ENCODE assay signal across 13 cellular contexts in the genomic region with DNA sequence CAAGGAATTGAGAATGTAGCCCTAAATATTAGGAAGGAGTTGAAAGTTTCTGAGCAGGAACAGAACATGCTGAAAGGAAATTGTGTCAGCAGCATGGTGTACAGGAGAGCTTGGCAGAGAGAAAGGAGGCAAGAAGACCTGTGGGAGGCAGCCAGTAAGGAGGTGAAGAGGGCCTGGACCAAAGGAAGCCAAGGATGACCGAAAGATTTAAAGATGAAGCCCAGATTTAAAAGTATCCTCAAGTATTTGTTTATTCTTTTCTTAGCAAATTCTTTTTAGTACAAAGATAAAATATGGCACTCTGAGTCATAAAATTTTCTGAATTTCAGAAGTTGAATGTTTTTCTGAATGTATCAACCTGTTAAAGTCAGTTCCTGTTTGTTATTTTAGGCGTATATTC. TPM values are rescaled to one million over a fixed set of nuclear protein-coding genes. Genes with fewer than 3 reads are reported as not detected.
DNase-seq lines count a peak whose midpoint lies in the region; ATAC-seq and TF ChIP-seq lines count a peak whose summit lies in the region.
"Had no signal": no experiment of that assay in that cellular context is flagged by ENCODE, and none has a peak within 500 bp of the region (broad histone marks: within the 10 kb centered on the region; RNA-seq: fewer than 3 reads in every experiment).

No MANE protein-coding gene starts in this region.

- H3K4ac ChIP-seq in trophoblast cell (ENCODE audit: low read depth, low read length) = peak overlapping the region; percentile 47

- H3K9me2 ChIP-seq in PC-3 (replicated peaks; ENCODE audit: low read length) = no peaks in the 10 kb centered on the region

- H3F3A ChIP-seq in PC-3 (ENCODE audit: low read length, unreplicated experiment) = no peaks in the 10 kb centered on the region

- H3K27me3 ChIP-seq in PC-3 (ENCODE audit: low read length) (no peaks in the 10 kb centered on the region), fibroblast of lung (ENCODE audit: control insufficient read depth, insufficient read depth, low read length) (no peaks in the 10 kb centered on the region), trophoblast cell (ENCODE audit: insufficient read depth, low read length) (no peaks in the 10 kb centered on the region)

- H3K79me1 ChIP-seq in trophoblast cell (ENCODE audit: low read length) = peaks cover 7% of the 10 kb centered on the region

- H3K27ac ChIP-seq in PC-3 (ENCODE audit: low read length) (no peak overlapping the region), fibroblast of lung (ENCODE audit: insufficient read depth, low read length) (peak overlapping the region; percentile 56), trophoblast cell (ENCODE audit: low read depth, low read length) (no peak overlapping the region)

- CTCF ChIA-PET in PC-3 (lab: Charles Lee) = no interaction called here

- H3K9ac ChIP-seq in PC-3 (ENCODE audit: low read length) (no peak overlapping the region), fibroblast of lung (ENCODE audit: insufficient read depth, low read length) (no peak overlapping the region), trophoblast cell (ENCODE audit: low read length) (peak overlapping the region; percentile 65)

- intact Hi-C loops in PC-3 (cut with micrococcal nuclease) = no loop called here

- no peak overlapping the region for H4K12ac ChIP-seq in trophoblast cell (ENCODE audit: low read depth, low read length)

- BruUV-seq in PC-3 (replicated peaks; lab: Mats Ljungman, UMichigan) = no TSS peak

- WGBS in trophoblast cell (ENCODE audit: extremely low coverage, insufficient coverage, insufficient read length) = no CpG with 5 or more reads among the region's 2 CpGs

- H2AK5ac ChIP-seq in trophoblast cell (ENCODE audit: low read length) = no peak overlapping the region

- H3K4me2 ChIP-seq in PC-3 (ENCODE audit: low read length) = peak overlapping the region; percentile 90
- H3K4me2 ChIP-seq in fibroblast of lung (ENCODE audit: extremely low read depth, insufficient read depth, low read length) = peak overlapping the region; percentile 89
- H3K4me2 ChIP-seq in trophoblast cell (ENCODE audit: low read length) = no peak overlapping the region

- no peak overlapping the region for H2BK12ac ChIP-seq in trophoblast cell (ENCODE audit: low read length)

- H3K4me1 ChIP-seq in PC-3 (ENCODE audit: insufficient read depth, low read length) = peaks cover 16% of the 10 kb centered on the region
- peaks cover 5% of the 10 kb centered on the region for H3K4me1 ChIP-seq in fibroblast of lung (ENCODE audit: control insufficient read depth, extremely low read depth, insufficient read depth, low read length)
- H3K4me1 ChIP-seq in trophoblast cell (ENCODE audit: control insufficient read depth in 1 of 2, insufficient read depth in 2 of 2, low read length in 2 of 2) = peaks cover 2 to 5% of the 10 kb centered on the region in 2 experiments

- H3K14ac ChIP-seq in trophoblast cell (ENCODE audit: low read length) = no peak overlapping the region

- no peak overlapping the region for H3K18ac ChIP-seq in trophoblast cell (ENCODE audit: low read length)

- H3K23ac ChIP-seq in trophoblast cell (ENCODE audit: low read length) = no peak overlapping the region

- TF ChIP-seq CTCF in PC-3 (conservative IDR thresholded peaks at IDR 0.05; ENCODE audit: low read depth, low read length) = no peak
- no peak for TF ChIP-seq CTCF in fibroblast of lung (conservative IDR thresholded peaks at IDR 0.05 in 1 of 2, IDR thresholded peaks at IDR 0.05 in 1 of 2; ENCODE audit: low read depth in 1 of 2, low read length in 2 of 2)

- DNase-seq in EL (peak; percentile 65), PC-3 (no peak), fibroblast of lung (ENCODE audit: low read depth in 2 of 2) (peak; percentile 20 to 67), trophoblast cell (peak in 1 of 2 donors; percentile 16), KG1 (lab: John Stamatoyannopoulos, UW) (no peak), superior temporal gyrus (ENCODE audit: extremely low spot score) (no peak)
- DNase-seq: activated CD4-positive, alpha-beta T cell treated with anti-CD3 and anti-CD28 coated beads for 48 hours; activated naive CD4-positive, alpha-beta T cell treated with anti-CD3 and anti-CD28 coated beads for 36 hours; effector memory CD8-positive, alpha-beta T cell; NCI-H1092; occipital lobe had no signal

- H2BK5ac ChIP-seq in trophoblast cell (ENCODE audit: low read depth, low read length, poor library complexity) = no peak overlapping the region

- no peaks in the 10 kb centered on the region for H3K9me3 ChIP-seq in PC-3 (ENCODE audit: low read length)
- H3K9me3 ChIP-seq in fibroblast of lung (ENCODE audit: control insufficient read depth, insufficient read depth, low read depth, low read length) = no peaks in the 10 kb centered on the region
- no peaks in the 10 kb centered on the region for H3K9me3 ChIP-seq in trophoblast cell (ENCODE audit: insufficient read depth, low read depth, low read length)

- H2BK120ac ChIP-seq in trophoblast cell (ENCODE audit: insufficient read depth, low read length, poor library complexity) = no peak overlapping the region

- H2AFZ ChIP-seq in PC-3 (ENCODE audit: low read length) (no peak overlapping the region), fibroblast of lung (ENCODE audit: low read length) (no peak overlapping the region), trophoblast cell (ENCODE audit: insufficient read depth, low read length, poor library complexity) (no peak overlapping the region)

- H3K4me3 ChIP-seq in PC-3 (ENCODE audit: low read length) (peak overlapping the region; percentile 92; the same call in 1 of the 2 replicates), fibroblast of lung (replicated peaks in 1 of 4; ENCODE audit: control extremely low read depth in 1 of 4, insufficient read depth in 1 of 4, low read depth in 3 of 4, low read length in 4 of 4) (peak overlapping the region; percentile 56 to 98 (median 84)), trophoblast cell (ENCODE audit: low read depth, low read length) (no peak overlapping the region)

- no peak for ATAC-seq in PC-3
- no peak for ATAC-seq in HG02981 (IDR thresholded peaks at IDR 0.05; ENCODE audit: unreplicated experiment)
- no peak for ATAC-seq in GM18868 (IDR thresholded peaks at IDR 0.05; ENCODE audit: unreplicated experiment)
- ATAC-seq: effector memory CD8-positive, alpha-beta T cell had no signal

- H4K91ac ChIP-seq in trophoblast cell (ENCODE audit: low read depth, low read length) = no peak overlapping the region

- H3K79me2 ChIP-seq in PC-3 (ENCODE audit: low read length) (peaks cover 73% of the 10 kb centered on the region), fibroblast of lung (ENCODE audit: control insufficient read depth, insufficient read depth, low read length) (peaks cover 79% of the 10 kb centered on the region), trophoblast cell (ENCODE audit: control insufficient read depth, insufficient read depth, low read length, poor library complexity) (peaks cover 6% of the 10 kb centered on the region)

- H3K36me3 ChIP-seq in PC-3 (ENCODE audit: low read depth, low read length) (no peaks in the 10 kb centered on the region), fibroblast of lung (ENCODE audit: control insufficient read depth, insufficient read depth, low read length) (no peaks in the 10 kb centered on the region), trophoblast cell (ENCODE audit: control insufficient read depth in 1 of 2, insufficient read depth in 2 of 2, low read length in 2 of 2) (no peaks in the 10 kb centered on the region)

- no peak overlapping the region for H4K8ac ChIP-seq in trophoblast cell (ENCODE audit: low read depth, low read length)

- H4K20me1 ChIP-seq in PC-3 (ENCODE audit: low read length) = no peaks in the 10 kb centered on the region
- H4K20me1 ChIP-seq in fibroblast of lung (ENCODE audit: control insufficient read depth, extremely low read depth, insufficient read depth, low read length) = peaks cover 2% of the 10 kb centered on the region

- POLR2A ChIA-PET in PC-3 (lab: Charles Lee; ENCODE audit: unreplicated experiment) = no interaction called here

RNA-seq across cellular contexts. Expression of gene PKD2, which starts 3.5 kb away (rescaled TPM):
- 12.9 and 14.9 TPM in 2 replicates for total RNA-seq in PC-3 (2014; rRNA removed)
- total RNA-seq in fibroblast of lung = 101 and 109 TPM in 2 replicates
- 61.5 and 158 TPM in 2 replicates for polyA plus RNA-seq in fibroblast of lung
- polyA plus RNA-seq in fibroblast of lung (2012) = 50.8 and 119 TPM in 2 replicates
- 30.5 and 43.4 TPM in 2 replicates for polyA minus RNA-seq in fibroblast of lung (ENCODE audit: low replicate concordance)
- 14.2 and 16.6 TPM in 2 replicates for polyA plus RNA-seq in trophoblast cell (2013)

RNA-seq across cellular contexts. Expression of gene SPP1, which starts 35.4 kb away (rescaled TPM):
- total RNA-seq in PC-3 (2014; rRNA removed) (not detected in 2 replicates), fibroblast of lung (0.17 and 0.26 TPM in 2 replicates)
- polyA plus RNA-seq in fibroblast of lung = 0.59 and 1.5 TPM in 2 replicates
- 0.45 and 1.1 TPM in 2 replicates for polyA plus RNA-seq in fibroblast of lung (2012)
- polyA minus RNA-seq in fibroblast of lung (ENCODE audit: low replicate concordance) = 2.0 TPM in 1 of 2 replicates, not detected in the other
- polyA plus RNA-seq in trophoblast cell (2013) = 64.3 and 67.0 TPM in 2 replicates
- total RNA-seq: activated naive CD4-positive, alpha-beta T cell treated with anti-CD3 and anti-CD28 coated beads for 36 hours had no signal

Comparison
In these comparisons a context has a peak if more than half of its experiments do, and no peak if none do; other contexts are left out.
1. DNase-seq: peak in EL (single experiment) and fibroblast of lung (2 of 2); none in PC-3 (single experiment), KG1 (single experiment) and superior temporal gyrus (single experiment).